Comparison of ENCODE assay signal across 38 cellular contexts in genomic region chr21:30238168-30238567, GRCh38. TPM values are rescaled to one million over a fixed set of nuclear protein-coding genes. Genes with fewer than 3 reads are reported as not detected.
"Had no signal": no experiment of that assay in that cellular context is flagged by ENCODE, and none has a peak within 500 bp of the region (broad histone marks: within the 10 kb centered on the region; RNA-seq: fewer than 3 reads in every experiment).

No MANE protein-coding gene starts in this region.

- H3K9me3 ChIP-seq: adrenal gland, body of pancreas, breast epithelium had no signal

- H3K4me3 ChIP-seq: adrenal gland, body of pancreas, breast epithelium had no signal

- FAIRE-seq: astrocyte, TTC549 had no signal

- H3K36me3 ChIP-seq: adrenal gland, brain microvascular endothelial cell, breast epithelium had no signal

- H3K4me1 ChIP-seq: adrenal gland, body of pancreas had no signal

- DNase-seq: activated B cell treated with CpG ODN at 0.5 μM for 24 hours; activated CD4-positive, alpha-beta memory T cell treated with anti-CD3 and anti-CD28 coated beads for 36 hours; activated CD4-positive, alpha-beta T cell treated with anti-CD3 and anti-CD28 coated beads for 4 hours; activated CD4-positive, alpha-beta T cell treated with anti-CD3 and anti-CD28 coated beads, Interleukin-2, amount 10 ng/mL, durations not matched to agents 24 days and 14 days; activated CD4-positive, alpha-beta T cell treated with anti-CD3 and anti-CD28 coated beads, Interleukin-2, amount 50 U/mL, for 1 hour; activated CD4-positive, alpha-beta T cell treated with anti-CD3 and anti-CD28 coated beads, Interleukin-2, amount 50 U/mL, for 4 hours; activated CD4-positive, CD25-positive, alpha-beta regulatory T cell treated with anti-CD3 and anti-CD28 coated beads, Interleukin-2, amount 50 U/mL, for 72 hours; activated CD8-positive, alpha-beta memory T cell treated with anti-CD3 and anti-CD28 coated beads, Interleukin-2, amount 50 U/mL, for 4 hours; activated CD8-positive, alpha-beta T cell treated with anti-CD3 and anti-CD28 coated beads for 36 hours; activated effector memory CD4-positive, alpha-beta T cell treated with anti-CD3 and anti-CD28 coated beads, Interleukin-2, amount 50 U/mL, for 16 hours; activated gamma-delta T cell treated with Interleukin-2 at 50 U/mL for 16 hours; activated naive CD4-positive, alpha-beta T cell; activated naive CD4-positive, alpha-beta T cell treated with anti-CD3 and anti-CD28 coated beads for 36 hours; activated naive CD4-positive, alpha-beta T cell treated with anti-CD3 and anti-CD28 coated beads, Interleukin-2, amount 50 U/mL, for 16 hours; activated naive CD8-positive, alpha-beta T cell treated with anti-CD3 and anti-CD28 coated beads for 36 hours; activated T-cell treated with anti-CD3 and anti-CD28 coated beads for 4 hours; activated T-cell treated with anti-CD3 and anti-CD28 coated beads, Interleukin-2, amount 50 U/mL, for 1 hour; activated T-cell treated with anti-CD3 and anti-CD28 coated beads, Interleukin-2, amount 50 U/mL, for 4 hours; activated T-cell treated with anti-CD3 and anti-CD28 coated beads, Interleukin-2, amount 50 U/mL, for 72 hours; adrenal gland; amniotic stem cell; aorta; body of pancreas; brain microvascular endothelial cell; central memory CD4-positive, alpha-beta T cell; T-helper 1 cell; T-helper 2 cell; T-helper 9 cell had no signal

- H3K27ac ChIP-seq: adrenal gland, body of pancreas, brain microvascular endothelial cell, breast epithelium, VCaP had no signal

- ATAC-seq: activated CD8-positive, alpha-beta T cell treated with anti-CD3 and anti-CD28 coated beads for 36 hours; activated naive CD4-positive, alpha-beta T cell treated with anti-CD3 and anti-CD28 coated beads, Interleukin-2, amount 50 U/mL, for 72 hours; activated T-cell treated with anti-CD3 and anti-CD28 coated beads, Interleukin-2, amount 50 U/mL, for 4 hours; activated T-cell treated with anti-CD3 and anti-CD28 coated beads, Interleukin-2, amount 50 U/mL, for 72 hours; activated T-helper 17 cell treated with anti-CD3 and anti-CD28 coated beads, Interleukin-2, amount 50 U/mL, for 72 hours; body of pancreas had no signal

- H3K27me3 ChIP-seq: adrenal gland, body of pancreas, brain microvascular endothelial cell, breast epithelium had no signal

RNA-seq across cellular contexts. Expression of gene CLDN8, which starts 22.3 kb away (rescaled TPM):
- total RNA-seq: activated B cell treated with CpG ODN at 0.5 μM for 24 hours; activated CD4-positive, alpha-beta memory T cell treated with anti-CD3 and anti-CD28 coated beads for 36 hours; activated CD4-positive, alpha-beta T cell treated with anti-CD3 and anti-CD28 coated beads, Interleukin-2, amount 10 ng/mL, durations not matched to agents 24 days and 14 days; activated CD8-positive, alpha-beta memory T cell treated with anti-CD3 and anti-CD28 coated beads for 36 hours; activated CD8-positive, alpha-beta T cell treated with anti-CD3 and anti-CD28 coated beads for 36 hours; activated naive CD4-positive, alpha-beta T cell treated with anti-CD3 and anti-CD28 coated beads for 36 hours; activated naive CD4-positive, alpha-beta T cell treated with anti-CD3 and anti-CD28 coated beads, Interleukin-2, amount 50 U/mL, for 72 hours; activated naive CD8-positive, alpha-beta T cell treated with anti-CD3 and anti-CD28 coated beads for 36 hours; activated T-cell treated with anti-CD3 and anti-CD28 coated beads, Interleukin-2, amount 50 U/mL, for 4 hours; activated T-cell treated with anti-CD3 and anti-CD28 coated beads, Interleukin-2, amount 50 U/mL, for 72 hours; activated T-helper 1 cell treated with anti-CD3 and anti-CD28 coated beads, Interleukin-12 subunit alpha, Interleukin-12 subunit beta, Interleukin-2, Interleukin-4 antibody, amounts not matched to agents 30 ng/mL and 10 ng/mL and 1 ng/mL, durations not matched to agents 14 hours and 24 hours and 36 hours; activated T-helper 17 cell treated with anti-CD3 and anti-CD28 coated beads, Interleukin-2, amount 50 U/mL, for 72 hours; aorta; astrocyte; cardiac septum; cerebellum had no signal
- polyA plus RNA-seq: adrenal gland had no signal

RNA-seq across cellular contexts. Expression of gene KRTAP24-1, which starts 44.6 kb away (rescaled TPM):
- total RNA-seq: activated B cell treated with CpG ODN at 0.5 μM for 24 hours; activated CD4-positive, alpha-beta memory T cell treated with anti-CD3 and anti-CD28 coated beads for 36 hours; activated CD4-positive, alpha-beta T cell treated with anti-CD3 and anti-CD28 coated beads, Interleukin-2, amount 10 ng/mL, durations not matched to agents 24 days and 14 days; activated CD8-positive, alpha-beta memory T cell treated with anti-CD3 and anti-CD28 coated beads for 36 hours; activated CD8-positive, alpha-beta T cell treated with anti-CD3 and anti-CD28 coated beads for 36 hours; activated naive CD4-positive, alpha-beta T cell treated with anti-CD3 and anti-CD28 coated beads for 36 hours; activated naive CD4-positive, alpha-beta T cell treated with anti-CD3 and anti-CD28 coated beads, Interleukin-2, amount 50 U/mL, for 72 hours; activated naive CD8-positive, alpha-beta T cell treated with anti-CD3 and anti-CD28 coated beads for 36 hours; activated T-cell treated with anti-CD3 and anti-CD28 coated beads, Interleukin-2, amount 50 U/mL, for 4 hours; activated T-cell treated with anti-CD3 and anti-CD28 coated beads, Interleukin-2, amount 50 U/mL, for 72 hours; activated T-helper 1 cell treated with anti-CD3 and anti-CD28 coated beads, Interleukin-12 subunit alpha, Interleukin-12 subunit beta, Interleukin-2, Interleukin-4 antibody, amounts not matched to agents 30 ng/mL and 10 ng/mL and 1 ng/mL, durations not matched to agents 14 hours and 24 hours and 36 hours; activated T-helper 17 cell treated with anti-CD3 and anti-CD28 coated beads, Interleukin-2, amount 50 U/mL, for 72 hours; adrenal gland; aorta; astrocyte; body of pancreas; breast epithelium; cardiac septum; cerebellum had no signal
- polyA plus RNA-seq: adrenal gland, aorta had no signal

RNA-seq across cellular contexts. Expression of gene KRTAP25-1, which starts 51.1 kb away (rescaled TPM):
- total RNA-seq: activated B cell treated with CpG ODN at 0.5 μM for 24 hours; activated CD4-positive, alpha-beta memory T cell treated with anti-CD3 and anti-CD28 coated beads for 36 hours; activated CD4-positive, alpha-beta T cell treated with anti-CD3 and anti-CD28 coated beads, Interleukin-2, amount 10 ng/mL, durations not matched to agents 24 days and 14 days; activated CD8-positive, alpha-beta memory T cell treated with anti-CD3 and anti-CD28 coated beads for 36 hours; activated CD8-positive, alpha-beta T cell treated with anti-CD3 and anti-CD28 coated beads for 36 hours; activated naive CD4-positive, alpha-beta T cell treated with anti-CD3 and anti-CD28 coated beads for 36 hours; activated naive CD4-positive, alpha-beta T cell treated with anti-CD3 and anti-CD28 coated beads, Interleukin-2, amount 50 U/mL, for 72 hours; activated naive CD8-positive, alpha-beta T cell treated with anti-CD3 and anti-CD28 coated beads for 36 hours; activated T-cell treated with anti-CD3 and anti-CD28 coated beads, Interleukin-2, amount 50 U/mL, for 4 hours; activated T-cell treated with anti-CD3 and anti-CD28 coated beads, Interleukin-2, amount 50 U/mL, for 72 hours; activated T-helper 1 cell treated with anti-CD3 and anti-CD28 coated beads, Interleukin-12 subunit alpha, Interleukin-12 subunit beta, Interleukin-2, Interleukin-4 antibody, amounts not matched to agents 30 ng/mL and 10 ng/mL and 1 ng/mL, durations not matched to agents 14 hours and 24 hours and 36 hours; activated T-helper 17 cell treated with anti-CD3 and anti-CD28 coated beads, Interleukin-2, amount 50 U/mL, for 72 hours; adrenal gland; aorta; astrocyte; body of pancreas; breast epithelium; cardiac septum; cerebellum had no signal
- polyA plus RNA-seq: adrenal gland, aorta had no signal
